Comparison of ENCODE assay signal across 17 cellular contexts in the genomic region with DNA sequence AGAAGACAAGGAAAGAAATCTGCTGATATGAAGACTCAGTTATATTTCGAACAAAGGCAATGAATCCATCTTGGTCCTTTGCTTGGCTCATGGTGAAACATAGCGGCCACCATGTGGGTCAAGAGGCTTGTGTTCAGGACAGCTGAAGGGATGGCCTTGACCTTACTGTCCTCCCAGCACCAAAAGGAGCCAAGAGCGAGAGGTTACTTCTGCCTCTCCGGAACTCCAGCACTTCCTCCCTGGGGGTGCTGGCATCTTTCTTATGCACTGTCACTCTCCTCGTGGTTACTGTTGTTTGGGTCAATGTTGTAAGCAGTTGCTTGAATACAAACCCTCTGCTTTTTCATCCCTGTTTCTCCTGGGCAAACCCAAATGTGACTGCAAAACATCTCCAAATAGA.
"Had no signal": no experiment of that assay in that cellular context is flagged by ENCODE, and none has a peak within 500 bp of the region (broad histone marks: within the 10 kb centered on the region; RNA-seq: fewer than 3 reads in every experiment).

No MANE protein-coding gene starts in this region.

- ATAC-seq: activated CD8-positive, alpha-beta memory T cell treated with anti-CD3 and anti-CD28 coated beads, Interleukin-2, amount 10 ng/mL, durations not matched to agents 7 days and 5 days; gastroesophageal sphincter; left lung; stimulated activated memory B cell treated with anti-CD40 and anti-IgM and Interleukin-4, amounts not matched to agents 10 μg/mL and 1 μg/mL and 100 μg/mL, for 72 hours had no signal

- H3K36me3 Mint-ChIP-seq: stimulated activated memory B cell treated with anti-CD40 and anti-IgM and Interleukin-4, amounts not matched to agents 10 μg/mL and 1 μg/mL and 100 μg/mL, for 72 hours had no signal

- H3K4me1 ChIP-seq: prostate gland, tibial artery, vagina had no signal

- H3K4me3 ChIP-seq: gastroesophageal sphincter, left lung, prostate gland, sigmoid colon, tibial artery, vagina had no signal

- H3K27me3 ChIP-seq: gastroesophageal sphincter, sigmoid colon, tibial artery, vagina had no signal

- H3K9me3 ChIP-seq: prostate gland, sigmoid colon, tibial artery, vagina had no signal

- H3K36me3 ChIP-seq: gastroesophageal sphincter, left lung, prostate gland, sigmoid colon, tibial artery, vagina, WERI-Rb-1 had no signal

- H3K4me3 Mint-ChIP-seq: activated CD4-positive, alpha-beta memory T cell treated with anti-CD3 and anti-CD28 coated beads for 36 hours; activated CD8-positive, alpha-beta memory T cell treated with anti-CD3 and anti-CD28 coated beads, Interleukin-2, amount 10 ng/mL, durations not matched to agents 7 days and 5 days; activated naive CD4-positive, alpha-beta T cell treated with anti-CD3 and anti-CD28 coated beads for 36 hours; stimulated activated memory B cell treated with anti-CD40 and anti-IgM and Interleukin-4, amounts not matched to agents 10 μg/mL and 1 μg/mL and 100 μg/mL, for 72 hours had no signal

- H3K27me3 Mint-ChIP-seq: activated CD4-positive, alpha-beta memory T cell treated with anti-CD3 and anti-CD28 coated beads for 36 hours; activated CD8-positive, alpha-beta memory T cell treated with anti-CD3 and anti-CD28 coated beads, Interleukin-2, amount 10 ng/mL, durations not matched to agents 7 days and 5 days had no signal

- H3K27ac Mint-ChIP-seq: activated CD4-positive, alpha-beta memory T cell treated with anti-CD3 and anti-CD28 coated beads for 36 hours; activated CD8-positive, alpha-beta memory T cell treated with anti-CD3 and anti-CD28 coated beads, Interleukin-2, amount 10 ng/mL, durations not matched to agents 7 days and 5 days; activated naive CD4-positive, alpha-beta T cell treated with anti-CD3 and anti-CD28 coated beads for 36 hours; activated T-helper 2 cell treated with anti-CD3 and anti-CD28 coated beads, Interferon-gamma antibody, Interleukin-2, Interleukin-4, amounts not matched to agents 10 μg/mL and 5 μg/mL and 100 μg/mL, durations not matched to agents 14 hours and 24 hours and 36 hours; stimulated activated memory B cell treated with anti-CD40 and anti-IgM and Interleukin-4, amounts not matched to agents 10 μg/mL and 1 μg/mL and 100 μg/mL, for 72 hours had no signal

- DNase-seq: activated CD4-positive, alpha-beta memory T cell treated with anti-CD3 and anti-CD28 coated beads for 36 hours; activated CD8-positive, alpha-beta memory T cell treated with anti-CD3 and anti-CD28 coated beads, Interleukin-2, amount 10 ng/mL, durations not matched to agents 7 days and 5 days; activated T-cell treated with anti-CD3 and anti-CD28 coated beads, Interleukin-2, amount 50 U/mL, for 1 hour; islet precursor cell; left lung; mesenchymal stem cell; sigmoid colon; stimulated activated CD4-positive, alpha-beta T cell treated with anti-CD3 and anti-CD28 coated beads, Interleukin-12 subunit alpha, Interleukin-12 subunit beta, amount 100 ng/mL, for 4 hours; stimulated activated CD4-positive, alpha-beta T cell treated with anti-CD3 and anti-CD28 coated beads, Interleukin-2, amount 100 ng/mL, for 24 hours; tibial artery; WERI-Rb-1 had no signal

- H3K27ac ChIP-seq: gastroesophageal sphincter, left lung, prostate gland, tibial artery, vagina, WERI-Rb-1 had no signal
